Comparison of ENCODE assay signal across 1 cellular context in the genomic region with DNA sequence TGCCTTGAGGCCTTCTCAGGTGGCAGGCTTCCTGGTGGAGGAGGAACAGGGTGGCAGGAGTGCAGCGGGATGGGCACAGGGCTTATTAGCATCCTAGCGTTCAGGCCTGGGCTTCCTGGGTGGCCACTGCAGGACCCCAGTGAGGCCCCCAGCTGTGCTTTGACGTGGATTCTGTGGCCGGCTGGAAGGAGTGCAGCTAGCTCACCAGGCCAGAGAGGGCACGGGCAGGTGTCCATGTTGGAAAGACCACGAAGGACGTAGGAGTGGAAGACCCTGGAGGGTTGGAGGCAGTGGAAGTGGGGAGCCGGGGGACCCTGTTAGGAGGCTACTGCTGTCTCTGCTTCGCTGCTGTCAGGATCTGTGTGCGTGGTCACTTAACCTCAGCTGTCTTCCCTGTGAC.
TF ChIP-seq lines count a peak whose summit lies in the region.

No MANE protein-coding gene starts in this region.

TF ChIP-seq in K562, 482 proteins besides CTCF, POLR2A, EP300 and RAD21:
- TF ChIP-seq PHB (CRISPR knock-in tag; IDR thresholded peaks at IDR 0.05) (no peak), POLR2G (IDR thresholded peaks at IDR 0.05; ENCODE audit: low read depth, low read length) (0 out of 2 replicates have a peak, but pooled peaks have one; percentile 32)
